7 cellular contexts compared by ENCODE assay signal in the genomic region with DNA sequence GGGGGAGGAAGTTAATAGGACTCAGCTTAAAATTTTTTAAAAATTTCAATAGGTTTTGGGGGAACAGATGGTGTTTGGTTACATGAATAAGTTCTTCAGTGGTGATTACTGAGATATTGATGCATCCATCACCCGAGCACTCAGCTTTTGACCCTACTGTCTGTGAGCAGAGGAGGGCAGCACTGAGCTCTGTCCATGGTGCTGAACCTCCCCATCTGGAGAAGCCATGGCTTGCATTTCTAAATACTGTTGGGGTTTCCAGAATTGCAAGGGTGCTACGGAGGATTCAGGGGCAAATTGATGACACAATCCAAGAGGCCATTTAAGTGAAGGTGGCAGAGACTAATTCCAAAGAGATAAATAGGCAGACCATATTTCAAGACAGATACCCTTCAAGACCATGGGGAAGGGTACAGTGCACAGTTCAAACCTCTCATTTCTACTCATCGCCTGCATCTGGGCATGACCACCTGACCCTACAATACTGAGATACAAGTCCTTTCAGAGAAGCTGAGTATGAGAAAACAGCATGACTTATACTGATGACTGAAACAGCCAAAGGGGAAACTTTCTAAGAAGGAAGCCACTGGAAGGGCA. TPM values are rescaled to one million over a fixed set of nuclear protein-coding genes. Genes with fewer than 3 reads are reported as not detected.
DNase-seq lines count a peak whose midpoint lies in the region; ATAC-seq, FAIRE-seq and TF ChIP-seq lines count a peak whose summit lies in the region.

No MANE protein-coding gene starts in this region.

- no peak overlapping the region for H3K9ac ChIP-seq in H1 (replicated peaks in 1 of 4; ENCODE audit: extremely low read depth in 1 of 4, low read depth in 3 of 4, low read length in 3 of 4)

- H2BK12ac ChIP-seq in H1 (ENCODE audit: low read depth, low read length) = no peak overlapping the region

- H2BK20ac ChIP-seq in H1 (ENCODE audit: low read length) = no peak overlapping the region

- peaks cover 4 to 18% of the 10 kb centered on the region in 2 experiments for H4K20me1 ChIP-seq in H1 (replicated peaks in 1 of 2; ENCODE audit: control insufficient read depth in 1 of 2, insufficient read depth in 2 of 2, low read length in 2 of 2)

- H2AK5ac ChIP-seq in H1 (ENCODE audit: low read depth, low read length) = no peak overlapping the region

- no peak overlapping the region for H4K8ac ChIP-seq in H1 (ENCODE audit: extremely low read depth, insufficient read depth, low read length)

- peak; percentile 72 for ATAC-seq in mucosa of descending colon

- 0 out of 7 replicates have a peak, but pooled peaks cover 0 to 3% (median 0%) of the 10 kb centered on the region in 4 experiments for H3K27me3 ChIP-seq in H1 (replicated peaks in 1 of 4; ENCODE audit: control insufficient read depth in 3 of 4, extremely low read depth in 1 of 4, insufficient read depth in 3 of 4, low read length in 3 of 4)

- H3K18ac ChIP-seq in H1 (ENCODE audit: extremely low read depth, low read length) = no peak overlapping the region

- H4K91ac ChIP-seq in H1 (replicated peaks; ENCODE audit: insufficient read length, low read length) = no peak overlapping the region

- peak in 1 of 2 experiments; percentile 39; a peak in 1 of 4 replicates for TF ChIP-seq RAD21 in H1 (IDR thresholded peaks at IDR 0.05 in 1 of 2, conservative IDR thresholded peaks at IDR 0.05 in 1 of 2; ENCODE audit: low read depth in 2 of 2, low read length in 2 of 2)

- CTCF ChIA-PET in H1 (lab: Charles Lee; ENCODE audit: partially characterized antibody) = interaction anchor here (1.2 to 8.3 kb wide), 16 partner anchors 8 to 122 kb away, joined by 3 to 105 read pairs (median 5); no protein-coding TSS in a partner anchor

- no peak overlapping the region for H3K4ac ChIP-seq in H1 (replicated peaks; ENCODE audit: insufficient read length, low read depth, low read length)

- 68% methylated on average over 3 of the region's 3 CpGs; no CpG with 5 or more reads in 1 of the 2 experiments for WGBS in H1 (ENCODE audit: extremely low coverage in 1 of 2, insufficient coverage in 1 of 2, insufficient read length in 1 of 2, insufficient replicate concordance in 2 of 2, low coverage in 1 of 2, low lambda C conversion rate in 2 of 2, missing lambda C conversion rate in 1 of 2), 2 experiments

- H3K4me2 ChIP-seq in H1 (ENCODE audit: insufficient read depth in 1 of 2, low read depth in 2 of 2, low read length in 2 of 2) = no peak overlapping the region

- H2BK15ac ChIP-seq in H1 (ENCODE audit: low read length) = no peak overlapping the region

- intact Hi-C loops in mucosa of descending colon (cut with DNase I, micrococcal nuclease) = no loop called here

- H3K4me3 ChIP-seq in H1 (ENCODE audit: extremely low read depth in 1 of 4, insufficient read depth in 2 of 4, low read depth in 3 of 4, low read length in 4 of 4) = no peak overlapping the region
- H3K4me3 ChIP-seq in mucosa of descending colon = no peak overlapping the region

- DNase-seq in NCI-H1092 (lab: John Stamatoyannopoulos, UW) = peak; percentile 3
- peak; percentile 55 to 58 for DNase-seq in activated CD4-positive, alpha-beta T cell treated with anti-CD3 and anti-CD28 coated beads, Interleukin-2, amount 50 U/mL, for 4 hours
- DNase-seq in H1 (ENCODE audit: low read depth in 1 of 2, low spot score in 2 of 2) = peak in 1 of 2 experiments; percentile 90
- DNase-seq in mucosa of descending colon = peak in 2 of 3 donors; percentile 67 to 88
- DNase-seq in stimulated activated CD8-positive, alpha-beta memory T cell treated with anti-CD3 and anti-CD28 coated beads, Interleukin-7, amount 100 ng/mL, for 4 hours (ENCODE audit: low read depth in 2 of 2) = peak; percentile 22 to 26
- DNase-seq in NCI-H2029 treated with DMSO at 0.1 percent for 48 hours (lab: John Stamatoyannopoulos, UW) = no peak

- H3K4me1 ChIP-seq in H1 (replicated peaks in 1 of 4; ENCODE audit: control insufficient read depth in 3 of 4, insufficient read depth in 4 of 4, low read length in 3 of 4) (0 out of 7 replicates have a peak, but pooled peaks cover 0 to 2% (median 0%) of the 10 kb centered on the region in 4 experiments), mucosa of descending colon (ENCODE audit: low read depth) (no peaks in the 10 kb centered on the region)

- peak; percentile 92 for FAIRE-seq in H1 (lab: Jason Lieb, UNC)

- H3K9me3 ChIP-seq in H1 (ENCODE audit: insufficient read depth in 2 of 2, low read depth in 1 of 2, low read length in 1 of 2) = no peaks in the 10 kb centered on the region
- no peaks in the 10 kb centered on the region for H3K9me3 ChIP-seq in mucosa of descending colon

- no peaks in the 10 kb centered on the region for H3K36me3 ChIP-seq in H1 (ENCODE audit: control insufficient read depth in 2 of 4, insufficient read depth in 4 of 4, low read length in 3 of 4)
- H3K36me3 ChIP-seq in mucosa of descending colon (ENCODE audit: low read depth) = no peaks in the 10 kb centered on the region

- H3K23me2 ChIP-seq in H1 (ENCODE audit: low read depth, low read length) = no peaks in the 10 kb centered on the region; the same call in 1 of the 2 replicates

- no peaks in the 10 kb centered on the region; a peak in 1 of 4 replicates for H3K79me2 ChIP-seq in H1 (ENCODE audit: control insufficient read depth in 1 of 2, insufficient read depth in 2 of 2, low read length in 2 of 2)

- no peak overlapping the region for H2BK5ac ChIP-seq in H1 (ENCODE audit: low read depth, low read length)

- no peak overlapping the region for H3K56ac ChIP-seq in H1 (replicated peaks; ENCODE audit: insufficient read length, low read depth, low read length)

- TF ChIP-seq CTCF in GM12874 (IDR thresholded peaks at IDR 0.05; ENCODE audit: insufficient read depth, low read depth, low read length) (peak; percentile 15; the same call in 1 of the 2 replicates), H1 (IDR thresholded peaks at IDR 0.05; ENCODE audit: control extremely low read depth in 1 of 3, insufficient read depth in 1 of 3, low read depth in 1 of 3, low read length in 3 of 3) (peak; percentile 30 to 52 (median 49); a peak in 3 of 4 replicates), mucosa of descending colon (IDR thresholded peaks at IDR 0.05) (no peak)

- H3K79me1 ChIP-seq in H1 (ENCODE audit: low read depth, low read length) = no peaks in the 10 kb centered on the region

- no peak overlapping the region for H4K5ac ChIP-seq in H1 (ENCODE audit: insufficient read length, low read depth, low read length)

- no peak overlapping the region for H2BK120ac ChIP-seq in H1 (replicated peaks; ENCODE audit: low read depth, low read length)

- TF ChIP-seq EP300 in H1 (IDR thresholded peaks at IDR 0.05; ENCODE audit: borderline replicate concordance in 1 of 2, low read depth in 2 of 2, low read length in 2 of 2) = no peak

- H3K27ac ChIP-seq in H1 (ENCODE audit: low read depth, low read length) = no peak overlapping the region

- H2AFZ ChIP-seq in H1 (ENCODE audit: low read length) = no peak overlapping the region

- no peak for TF ChIP-seq POLR2A in H1 (IDR thresholded peaks at IDR 0.05; ENCODE audit: control extremely low read depth in 1 of 2, low read depth in 2 of 2, low read length in 2 of 2)

- POLR2A ChIA-PET in H1 (lab: Charles Lee; ENCODE audit: partially characterized antibody) = interaction anchor here (0.8 to 1.2 kb wide), 3 partner anchors 14 to 49 kb away, joined by 3 read pairs; no protein-coding TSS in a partner anchor

- H3K14ac ChIP-seq in H1 (ENCODE audit: insufficient read length) = no peak overlapping the region

- H3K23ac ChIP-seq in H1 (ENCODE audit: insufficient read length) = no peak overlapping the region

TF ChIP-seq in H1, 55 proteins besides CTCF, POLR2A, EP300 and RAD21 (continues in another document):
- TF ChIP-seq JUND (IDR thresholded peaks at IDR 0.05; ENCODE audit: low read length) (0 out of 2 replicates have a peak, but pooled peaks have one; percentile 24), EGR1 (IDR thresholded peaks at IDR 0.05; ENCODE audit: borderline replicate concordance, low read depth, low read length) (no peak), HDAC2 (IDR thresholded peaks at IDR 0.05; ENCODE audit: borderline replicate concordance in 1 of 2, low read depth in 2 of 2, low read length in 2 of 2) (no peak), RBBP5 (IDR thresholded peaks at IDR 0.05; ENCODE audit: borderline replicate concordance, low read depth, low read length) (no peak), ZNF274 (IDR thresholded peaks at IDR 0.05; ENCODE audit: borderline replicate concordance, extremely low read depth, low read length) (no peak), JUN (IDR thresholded peaks at IDR 0.05; ENCODE audit: low read depth, low read length) (no peak), KDM4A (IDR thresholded peaks at IDR 0.05; ENCODE audit: low read depth, low read length, severe bottlenecking) (no peak), KDM1A (IDR thresholded peaks at IDR 0.05; ENCODE audit: borderline replicate concordance, low read length) (no peak), SIN3A (conservative IDR thresholded peaks at IDR 0.05 in 1 of 2, IDR thresholded peaks at IDR 0.05 in 1 of 2; ENCODE audit: low read depth in 1 of 2, low read length in 2 of 2) (peak; percentile 91 to 94), POU5F1 (IDR thresholded peaks at IDR 0.05; ENCODE audit: low read depth, low read length) (no peak), SAP30 (IDR thresholded peaks at IDR 0.05; ENCODE audit: insufficient read depth, insufficient replicate concordance, low read length) (no peak), TBP (IDR thresholded peaks at IDR 0.05; ENCODE audit: low read depth, low read length) (no peak), SRF (IDR thresholded peaks at IDR 0.05; ENCODE audit: low read depth, low read length) (no peak), CHD2 (IDR thresholded peaks at IDR 0.05; ENCODE audit: low read length) (no peak)
- TF ChIP-seq, protein P1, sequence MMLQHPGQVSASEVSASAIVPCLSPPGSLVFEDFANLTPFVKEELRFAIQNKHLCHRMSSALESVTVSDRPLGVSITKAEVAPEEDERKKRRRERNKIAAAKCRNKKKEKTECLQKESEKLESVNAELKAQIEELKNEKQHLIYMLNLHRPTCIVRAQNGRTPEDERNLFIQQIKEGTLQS (IDR thresholded peaks at IDR 0.05; ENCODE audit: insufficient read depth, low read depth, low read length) = no peak

RNA-seq across cellular contexts. Expression of a gene that starts 17.2 kb away (rescaled TPM):
- 10.7 and 11.0 TPM in 2 replicates for total RNA-seq in H1 (2021; fragmentation: NEBNext Ultra II Directional; extraction: Animal tissue kit (Norgen Biotek cat#: 25700))
- polyA plus RNA-seq in H1 (2011; rRNA removed) = 2.8 and 3.3 TPM in 2 replicates
- polyA plus RNA-seq in H1 (2011; cell fraction: cytosol; rRNA removed) = 3.9 TPM
- polyA plus RNA-seq in H1 (2011; cell fraction: nucleus; rRNA removed) = 3.1 TPM
- polyA plus RNA-seq in H1 (2012, experiment 1 of 2) = 4.8 to 6.1 TPM (median 5.3 TPM) in 4 replicates
- polyA plus RNA-seq in H1 (2012, experiment 2 of 2) = 2.1 TPM
- 9.3 TPM for polyA plus RNA-seq in H1 (2013, experiment 1 of 2)
- 12.5 TPM for polyA plus RNA-seq in H1 (2013, experiment 2 of 2)
- 6.0 and 7.4 TPM in 2 replicates for polyA minus RNA-seq in H1 (2011; rRNA and poly(A)+ RNA removed)
- polyA minus RNA-seq in H1 (2011; cell fraction: cytosol; rRNA and poly(A)+ RNA removed) = 2.9 TPM
- polyA minus RNA-seq in H1 (2011; cell fraction: nucleus; rRNA and poly(A)+ RNA removed) = 4.0 TPM
- under 1 TPM in 2 of 3 donors, not detected in 1; 0.16 to 0.43 TPM for total RNA-seq in mucosa of descending colon
